In the genomic region with DNA sequence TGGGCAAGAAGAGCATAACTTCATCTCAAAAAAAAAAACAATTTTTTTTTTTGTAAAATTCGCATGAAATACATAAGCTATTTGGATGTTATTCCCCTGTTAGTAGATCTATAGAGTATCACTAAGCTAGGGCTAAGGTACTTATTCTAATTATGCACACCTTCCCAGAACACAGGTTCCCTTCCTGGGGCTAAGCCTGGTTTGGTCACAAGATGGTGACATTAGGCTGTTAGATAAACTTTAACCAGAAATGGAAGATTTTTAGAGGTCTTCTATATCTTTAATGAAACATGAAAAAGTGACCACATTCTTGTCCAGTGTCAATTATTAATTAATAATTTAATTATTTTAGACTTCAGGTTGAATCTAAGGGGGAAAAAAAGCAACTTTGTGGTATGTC, we compare ENCODE assay signal across 32 cellular contexts.
"Had no signal": no experiment of that assay in that cellular context is flagged by ENCODE, and none has a peak within 500 bp of the region (broad histone marks: within the 10 kb centered on the region; RNA-seq: fewer than 3 reads in every experiment).

No MANE protein-coding gene starts in this region.

- FAIRE-seq: bronchial epithelial cell, colon, endometrium, kidney, small intestine had no signal

- H3K36me3 ChIP-seq: ovary, sigmoid colon, upper lobe of left lung, vagina, WERI-Rb-1 had no signal

- H3K9me3 ChIP-seq: ovary, psoas muscle, sigmoid colon, upper lobe of left lung, vagina had no signal

- ATAC-seq: activated naive CD8-positive, alpha-beta T cell treated with anti-CD3 and anti-CD28 coated beads, Interleukin-2, amount 50 U/mL, for 24 hours; activated T-helper 17 cell treated with anti-CD3 and anti-CD28 coated beads, Interleukin-2, amount 50 U/mL, for 72 hours; left colon; psoas muscle; stimulated activated memory B cell treated with anti-CD40 and anti-IgM and Interleukin-4, amounts not matched to agents 10 μg/mL and 1 μg/mL and 100 μg/mL, for 72 hours; stimulated activated naive CD8-positive, alpha-beta T cell treated with anti-CD3 and anti-CD28 coated beads, Interleukin-15, amount 100 ng/mL, for 72 hours had no signal

- DNase-seq: activated CD4-positive, alpha-beta memory T cell treated with anti-CD3 and anti-CD28 coated beads, Interleukin-2, amount 10 ng/mL, durations not matched to agents 7 days and 5 days; activated CD4-positive, alpha-beta T cell treated with anti-CD3 and anti-CD28 coated beads, Interleukin-2, amount 10 ng/mL, durations not matched to agents 7 days and 5 days; activated CD4-positive, CD25-positive, alpha-beta regulatory T cell treated with anti-CD3 and anti-CD28 coated beads, Interleukin-2, amount 50 U/mL, for 72 hours; activated CD8-positive, alpha-beta memory T cell treated with anti-CD3 and anti-CD28 coated beads, Interleukin-2, amount 50 U/mL, for 48 hours; activated naive CD8-positive, alpha-beta T cell treated with anti-CD3 and anti-CD28 coated beads, Interleukin-2, amount 50 U/mL, for 24 hours; activated T-cell treated with anti-CD3 and anti-CD28 coated beads, Interleukin-2, amount 50 U/mL, for 24 hours; amygdala; dermis blood vessel endothelial cell; effector CD4-positive, alpha-beta T cell; erythroblast; head of caudate nucleus; hypothalamus; immature natural killer cell; kidney; left colon; mammary epithelial cell; ovary; psoas muscle; sigmoid colon; small intestine; stimulated activated CD4-positive, alpha-beta T cell treated with anti-CD3 and anti-CD28 coated beads, Interleukin-4, amount 100 ng/mL, for 24 hours; stimulated activated naive CD8-positive, alpha-beta T cell treated with anti-CD3 and anti-CD28 coated beads, Interleukin-15, amount 100 ng/mL, for 72 hours; substantia nigra; T1000; upper lobe of left lung; WERI-Rb-1 had no signal

- H3K27ac ChIP-seq: ovary, psoas muscle, sigmoid colon, upper lobe of left lung, vagina, WERI-Rb-1 had no signal

- H3K4me1 ChIP-seq: psoas muscle, sigmoid colon, upper lobe of left lung, vagina had no signal

- H3K27me3 ChIP-seq: ovary, sigmoid colon, upper lobe of left lung, vagina had no signal

- H3K4me3 ChIP-seq: ovary, psoas muscle, sigmoid colon, upper lobe of left lung, vagina had no signal
